13 cellular contexts compared by ENCODE assay signal in the genomic region with DNA sequence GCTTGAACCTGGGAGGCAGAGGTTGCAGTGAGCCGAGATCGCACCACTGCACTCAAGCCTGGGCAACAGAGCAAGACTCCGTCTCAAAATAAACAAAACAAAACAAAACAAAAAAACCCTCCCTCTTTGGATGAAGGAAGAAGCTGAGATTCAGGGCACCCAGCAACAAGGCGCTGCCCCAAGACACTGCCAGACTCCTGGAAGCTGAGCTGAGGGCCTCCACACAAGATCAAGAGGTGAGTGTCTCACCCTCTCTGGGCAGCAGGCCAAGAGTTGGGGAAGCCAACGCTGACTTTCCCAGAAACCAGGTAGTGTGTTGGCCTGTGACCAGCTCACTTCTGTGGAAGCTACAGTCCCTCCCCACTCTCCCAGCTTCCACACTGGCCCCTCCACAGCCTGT. TPM values are rescaled to one million over a fixed set of nuclear protein-coding genes. Genes with fewer than 3 reads are reported as not detected.
DNase-seq lines count a peak whose midpoint lies in the region; ATAC-seq, FAIRE-seq and TF ChIP-seq lines count a peak whose summit lies in the region.
"Had no signal": no experiment of that assay in that cellular context is flagged by ENCODE, and none has a peak within 500 bp of the region (broad histone marks: within the 10 kb centered on the region; RNA-seq: fewer than 3 reads in every experiment).

No MANE protein-coding gene starts in this region.

- SMC1A ChIA-PET in GM12878 (lab: Charles Lee; ENCODE audit: uncharacterized antibody, unreplicated experiment): interaction anchor here (0.9 to 7.9 kb wide), 6 partner anchors 8 to 199 kb away, joined by 3 to 68 read pairs (median 4); no protein-coding TSS in a partner anchor

- peaks cover 65% of the 10 kb centered on the region for H3K4me1 ChIP-seq in GM12878 (ENCODE audit: control insufficient read depth, insufficient read depth, low read length)
- peaks cover 0 to 89% (median 49%) of the 10 kb centered on the region in 6 donors for H3K4me1 ChIP-seq in spleen
- no peaks in the 10 kb centered on the region for H3K4me1 ChIP-seq in HAP-1

- in situ Hi-C loops in GM12878 (cut with MboI) (no loop called here), HAP-1 (cut with MboI; ENCODE audit: low sequenced_read_pairs) (no loop called here)

- no peaks in the 10 kb centered on the region for H3K36me3 ChIP-seq in GM12878 (ENCODE audit: control insufficient read depth in 2 of 2, insufficient read depth in 2 of 2, low read length in 1 of 2)
- peaks cover 0 to 4% (median 0%) of the 10 kb centered on the region in 6 donors for H3K36me3 ChIP-seq in spleen
- no peaks in the 10 kb centered on the region for H3K36me3 ChIP-seq in HAP-1 (replicated peaks)
- H3K36me3 ChIP-seq: brain microvascular endothelial cell had no signal

- no peaks in the 10 kb centered on the region for H3K79me2 ChIP-seq in GM12878 (ENCODE audit: control insufficient read depth, insufficient read depth, low read length)

- H3K36me3 Mint-ChIP-seq in activated CD4-positive, alpha-beta T cell treated with anti-CD3 and anti-CD28 coated beads, Interleukin-2, amount 10 ng/mL, durations not matched to agents 7 days and 5 days (ENCODE audit: low read depth): no peaks in the 10 kb centered on the region

- POLR2A ChIA-PET in activated CD4-positive, alpha-beta T cell treated with anti-CD3 and anti-CD28 coated beads, Interleukin-2, amount 10 ng/mL, durations not matched to agents 7 days and 5 days (lab: Charles Lee): interaction anchor here (0.7 kb wide), 1 partner anchor 13 kb away, joined by 4 read pairs; no protein-coding TSS in a partner anchor
- POLR2A ChIA-PET in GM12878 (lab: Charles Lee): interaction anchor here (0.6 to 5.5 kb wide), 6 partner anchors 8 to 264 kb away, joined by 3 to 48 read pairs (median 6); a partner anchor contains a TSS

- WGBS in GM12878 (ENCODE audit: insufficient coverage, insufficient replicate concordance, low lambda C conversion rate, missing lambda C conversion rate): 37% methylated on average over 5 of the region's 5 CpGs
- WGBS in spleen, 5 donors: 60 to 69% (median 60%) methylated on average over 5 of the region's 5 CpGs

- no peak for TF ChIP-seq EP300 in GM12878 (IDR thresholded peaks at IDR 0.05; ENCODE audit: borderline replicate concordance in 1 of 2, control insufficient read depth in 1 of 2, low read depth in 2 of 2, low read length in 2 of 2)

- H3K4me3 ChIP-seq in GM12878 (no peak overlapping the region), spleen (no peak overlapping the region), HAP-1 (no peak overlapping the region)
- H3K4me3 ChIP-seq: smooth muscle cell had no signal

- H3K27me3 Mint-ChIP-seq in activated CD4-positive, alpha-beta T cell treated with anti-CD3 and anti-CD28 coated beads, Interleukin-2, amount 10 ng/mL, durations not matched to agents 7 days and 5 days: no peaks in the 10 kb centered on the region

- no peaks in the 10 kb centered on the region for H3K27me3 ChIP-seq in GM12878 (replicated peaks in 1 of 2; ENCODE audit: control insufficient read depth in 2 of 2, insufficient read depth in 2 of 2, low read length in 1 of 2)
- no peaks in the 10 kb centered on the region for H3K27me3 ChIP-seq in spleen (replicated peaks in 1 of 7)
- H3K27me3 ChIP-seq in HAP-1 (ENCODE audit: low read depth): no peaks in the 10 kb centered on the region
- H3K27me3 ChIP-seq: brain microvascular endothelial cell had no signal

- peaks cover 28% of the 10 kb centered on the region for H3K4me1 Mint-ChIP-seq in activated CD4-positive, alpha-beta T cell treated with anti-CD3 and anti-CD28 coated beads, Interleukin-2, amount 10 ng/mL, durations not matched to agents 7 days and 5 days
- H3K4me1 Mint-ChIP-seq: nephron had no signal

- no peak overlapping the region for H3K27ac Mint-ChIP-seq in activated CD4-positive, alpha-beta T cell treated with anti-CD3 and anti-CD28 coated beads, Interleukin-2, amount 10 ng/mL, durations not matched to agents 7 days and 5 days
- H3K27ac Mint-ChIP-seq: nephron; T-helper 1 cell treated with Interleukin-12 subunit alpha and Interleukin-12 subunit beta and Interleukin-4 antibody, amounts not matched to agents 30 μg/mL and 1 μg/mL, for 36 hours had no signal

- TF ChIP-seq CTCF in GM12878 (IDR thresholded peaks at IDR 0.05 in 2 of 3, conservative IDR thresholded peaks at IDR 0.05 in 1 of 3; ENCODE audit: control insufficient read depth in 2 of 3, extremely low read depth in 1 of 3, insufficient read depth in 1 of 3, low read depth in 3 of 3, low read length in 3 of 3): no peak
- no peak for TF ChIP-seq CTCF in spleen (IDR thresholded peaks at IDR 0.05 in 8 of 11, conservative IDR thresholded peaks at IDR 0.05 in 3 of 11)

- CTCF ChIA-PET in activated CD4-positive, alpha-beta T cell treated with anti-CD3 and anti-CD28 coated beads, Interleukin-2, amount 10 ng/mL, durations not matched to agents 7 days and 5 days (lab: Charles Lee): interaction anchor here (1.3 kb wide), 1 partner anchor 10 kb away, joined by 4 read pairs; no protein-coding TSS in a partner anchor
- CTCF ChIA-PET in GM12878 (lab: Yijun Ruan, JAX): interaction anchor here (0.7 to 1.7 kb wide), 7 partner anchors 14 to 219 kb away, joined by 3 to 7 read pairs (median 4); no protein-coding TSS in a partner anchor

- no peak overlapping the region for H3K9ac ChIP-seq in GM12878 (ENCODE audit: control insufficient read depth, insufficient read depth, low read length)

- FAIRE-seq in GM12878 (lab: Jason Lieb, UNC): no peak

- no peaks in the 10 kb centered on the region for H4K20me1 ChIP-seq in GM12878 (ENCODE audit: control insufficient read depth, insufficient read depth)

- intact Hi-C loops in GM12878 (cut with micrococcal nuclease; ENCODE audit: unreplicated experiment) (no loop called here), spleen (cut with DNase I; ENCODE audit: low total_unique reads) (no loop called here)

- DNase-seq in activated CD4-positive, alpha-beta T cell treated with anti-CD3 and anti-CD28 coated beads for 48 hours: peak; percentile 57
- DNase-seq in activated CD4-positive, alpha-beta T cell treated with anti-CD3 and anti-CD28 coated beads, Interleukin-2, amount 10 ng/mL, durations not matched to agents 7 days and 5 days: no peak
- DNase-seq in NCI-H1105 (lab: John Stamatoyannopoulos, UW) (peak; percentile 23), GM12878 (ENCODE audit: low read depth, low spot score) (no peak), spleen (peak; percentile 80), HAP-1 (ENCODE audit: low spot score in 2 of 2) (no peak), Ammon's horn (ENCODE audit: low spot score) (no peak)
- DNase-seq: brain microvascular endothelial cell, erythroblast had no signal

- H3K4me3 Mint-ChIP-seq in activated CD4-positive, alpha-beta T cell treated with anti-CD3 and anti-CD28 coated beads, Interleukin-2, amount 10 ng/mL, durations not matched to agents 7 days and 5 days: no peak overlapping the region
- H3K4me3 Mint-ChIP-seq: nephron; T-helper 1 cell treated with Interleukin-12 subunit alpha and Interleukin-12 subunit beta and Interleukin-4 antibody, amounts not matched to agents 30 μg/mL and 1 μg/mL, for 36 hours had no signal

- 0 out of 2 replicates have a peak overlapping the region, but pooled peaks have one; percentile 47 for H3K4me2 ChIP-seq in GM12878 (ENCODE audit: control insufficient read depth, insufficient read depth)
- H3K4me2 ChIP-seq: smooth muscle cell had no signal

- ATAC-seq in GM12878 (no peak), HG03039 (IDR thresholded peaks at IDR 0.05; ENCODE audit: unreplicated experiment) (no peak)

- RAD21 ChIA-PET in GM12878 (lab: Charles Lee; ENCODE audit: unreplicated experiment): interaction anchor here (0.9 to 4.4 kb wide), 5 partner anchors 17 to 199 kb away, joined by 3 to 21 read pairs (median 5); no protein-coding TSS in a partner anchor

- H3K9me3 ChIP-seq in GM12878 (replicated peaks; ENCODE audit: control insufficient read depth, insufficient read depth, low read length): no peaks in the 10 kb centered on the region
- H3K9me3 ChIP-seq in spleen: no peaks in the 10 kb centered on the region
- H3K9me3 ChIP-seq in HAP-1: no peaks in the 10 kb centered on the region

- H3K27ac ChIP-seq in GM12878 (ENCODE audit: control insufficient read depth, insufficient read depth) (peak overlapping the region; percentile 57; the same call in 1 of the 2 replicates), spleen (peak overlapping the region in 6 of 8 donors; percentile 10 to 99 (median 96))
- H3K27ac ChIP-seq: brain microvascular endothelial cell had no signal

- no peak for TF ChIP-seq RAD21 in GM12878 (IDR thresholded peaks at IDR 0.05; ENCODE audit: insufficient read depth, low read depth, low read length)

- no peak overlapping the region for H2AFZ ChIP-seq in GM12878 (ENCODE audit: control insufficient read depth, low read depth, low read length)

- no peak for TF ChIP-seq POLR2A in GM12878 (IDR thresholded peaks at IDR 0.05; ENCODE audit: low read depth, low read length)
- no peak for TF ChIP-seq POLR2A in spleen (IDR thresholded peaks at IDR 0.05)

- no peaks in the 10 kb centered on the region for H3K9me3 Mint-ChIP-seq in activated CD4-positive, alpha-beta T cell treated with anti-CD3 and anti-CD28 coated beads, Interleukin-2, amount 10 ng/mL, durations not matched to agents 7 days and 5 days
- H3K9me3 Mint-ChIP-seq: nephron; T-helper 1 cell treated with Interleukin-12 subunit alpha and Interleukin-12 subunit beta and Interleukin-4 antibody, amounts not matched to agents 30 μg/mL and 1 μg/mL, for 36 hours had no signal

- BruUV-seq in GM12878 (replicated peaks; lab: Mats Ljungman, UMichigan): no TSS peak

RNA-seq across cellular contexts. Expression of a gene that starts 3.7 kb away (rescaled TPM):
- not detected for total RNA-seq in activated CD4-positive, alpha-beta T cell treated with anti-CD3 and anti-CD28 coated beads, Interleukin-2, amount 10 ng/mL, durations not matched to agents 7 days and 5 days
- not detected in 2 replicates for total RNA-seq in GM12878 (2013; cell fraction: nucleolus; rRNA removed)
- total RNA-seq in GM12878 (2014; rRNA removed) (0.44 and 0.62 TPM in 2 replicates), GM12878 (2014; rRNA removed; fragmentation: Illumina TruSeq; extraction: Trizol) (0.36 and 0.41 TPM in 2 replicates), GM12878 (2021) (0.40 and 0.54 TPM in 2 replicates), spleen (100 to 1,000 TPM; 292 to 747 (median 403) TPM)
- not detected for polyA plus RNA-seq in GM12878 (2011; ENCODE audit: low read depth)
- polyA plus RNA-seq in GM12878 (2011; rRNA removed) (not detected in 2 replicates), GM12878 (2014; fragmentation: Illumina TruSeq; extraction: Trizol) (0.78 TPM in 1 of 2 replicates, not detected in the other), GM12878 (2014; fragmentation: Nextera tagmentation; extraction: Ambion mirVana) (under 1 TPM in 1 of 2 experiments, not detected in 1; 0.33 TPM), GM12878 (2014; rRNA removed) (1.4 and 2.4 TPM in 2 replicates), GM12878 (2016; fragmentation: Nextera tagmentation; extraction: Ambion mirVana) (under 1 TPM; 0.54 to 0.62 TPM), spleen (100 to 1,000 TPM; 281 to 446 (median 285) TPM)
- polyA plus RNA-seq in GM12878 (2011; cell fraction: cytosol; rRNA removed): 0.27 TPM in 1 of 2 replicates, not detected in the other
- not detected in 2 replicates for polyA plus RNA-seq in GM12878 (2011; cell fraction: nucleus; rRNA removed)
- polyA plus RNA-seq in GM12878 (2012): not detected in 2 replicates
- not detected in 2 replicates for polyA minus RNA-seq in GM12878 (2011; rRNA and poly(A)+ RNA removed)
- not detected in 2 replicates for polyA minus RNA-seq in GM12878 (2011; cell fraction: cytosol; rRNA and poly(A)+ RNA removed)
- not detected in 2 replicates for polyA minus RNA-seq in GM12878 (2011; cell fraction: nucleus; rRNA and poly(A)+ RNA removed)
- total RNA-seq: smooth muscle cell had no signal
- polyA plus RNA-seq: smooth muscle cell had no signal

RNA-seq across cellular contexts. Expression of a gene that starts 9.5 kb away (rescaled TPM):
- total RNA-seq in activated CD4-positive, alpha-beta T cell treated with anti-CD3 and anti-CD28 coated beads, Interleukin-2, amount 10 ng/mL, durations not matched to agents 7 days and 5 days: 100 to 1,000 TPM; 117 to 137 TPM
- total RNA-seq in GM12878 (2013; cell fraction: nucleolus; rRNA removed): 2.4 and 3.4 TPM in 2 replicates
- 27.3 and 33.3 TPM in 2 replicates for total RNA-seq in GM12878 (2014; rRNA removed)
- total RNA-seq in GM12878 (2014; rRNA removed; fragmentation: Illumina TruSeq; extraction: Trizol): 25.5 and 26.1 TPM in 2 replicates
- total RNA-seq in GM12878 (2021): 28.6 and 30.7 TPM in 2 replicates
- 203 TPM for polyA plus RNA-seq in GM12878 (2011; ENCODE audit: low read depth)
- 9.8 and 13.3 TPM in 2 replicates for polyA plus RNA-seq in GM12878 (2011; rRNA removed)
- polyA plus RNA-seq in GM12878 (2011; cell fraction: cytosol; rRNA removed): 33.0 and 45.1 TPM in 2 replicates
- 9.7 and 15.3 TPM in 2 replicates for polyA plus RNA-seq in GM12878 (2011; cell fraction: nucleus; rRNA removed)
- polyA plus RNA-seq in GM12878 (2012): 51.7 and 80.9 TPM in 2 replicates
- 3.0 and 7.5 TPM in 2 replicates for polyA plus RNA-seq in GM12878 (2014; fragmentation: Illumina TruSeq; extraction: Trizol)
- polyA plus RNA-seq in GM12878 (2014; fragmentation: Nextera tagmentation; extraction: Ambion mirVana): 10 to 100 TPM; 34.0 to 40.4 TPM
- polyA plus RNA-seq in GM12878 (2014; rRNA removed): 79.6 and 82.0 TPM in 2 replicates
- polyA plus RNA-seq in GM12878 (2016; fragmentation: Nextera tagmentation; extraction: Ambion mirVana): 10 to 100 TPM; 41.9 to 48.2 TPM
- 23.0 and 67.9 TPM in 2 replicates for polyA minus RNA-seq in GM12878 (2011; rRNA and poly(A)+ RNA removed)
- 10.2 and 17.3 TPM in 2 replicates for polyA minus RNA-seq in GM12878 (2011; cell fraction: cytosol; rRNA and poly(A)+ RNA removed)
- polyA minus RNA-seq in GM12878 (2011; cell fraction: nucleus; rRNA and poly(A)+ RNA removed): 3.0 and 7.3 TPM in 2 replicates
- 10 to 100 TPM; 31.5 to 80.4 (median 58.2) TPM for total RNA-seq in spleen
- polyA plus RNA-seq in spleen: 100 to 1,000 TPM; 119 to 130 (median 122) TPM

RNA-seq across cellular contexts. Expression of a gene that starts 11.4 kb away (rescaled TPM):
- 10 to 100 TPM; 36.9 to 47.5 TPM for total RNA-seq in activated CD4-positive, alpha-beta T cell treated with anti-CD3 and anti-CD28 coated beads, Interleukin-2, amount 10 ng/mL, durations not matched to agents 7 days and 5 days
- total RNA-seq in GM12878 (2013; cell fraction: nucleolus; rRNA removed): 84.8 and 94.2 TPM in 2 replicates
- total RNA-seq in GM12878 (2014; rRNA removed): 32.0 and 36.3 TPM in 2 replicates
- total RNA-seq in GM12878 (2014; rRNA removed; fragmentation: Illumina TruSeq; extraction: Trizol): 13.4 and 13.8 TPM in 2 replicates
- total RNA-seq in GM12878 (2021): 30.3 and 36.9 TPM in 2 replicates
- 30.6 TPM for polyA plus RNA-seq in GM12878 (2011; ENCODE audit: low read depth)
- polyA plus RNA-seq in GM12878 (2011; rRNA removed): 5.9 and 12.3 TPM in 2 replicates
- polyA plus RNA-seq in GM12878 (2011; cell fraction: cytosol; rRNA removed): 19.8 and 22.3 TPM in 2 replicates
- 130 and 132 TPM in 2 replicates for polyA plus RNA-seq in GM12878 (2011; cell fraction: nucleus; rRNA removed)
- polyA plus RNA-seq in GM12878 (2012): 28.7 and 39.4 TPM in 2 replicates
- polyA plus RNA-seq in GM12878 (2014; fragmentation: Illumina TruSeq; extraction: Trizol): 18.0 and 25.1 TPM in 2 replicates
- 1 to 10 TPM; 3.0 to 3.8 TPM for polyA plus RNA-seq in GM12878 (2014; fragmentation: Nextera tagmentation; extraction: Ambion mirVana)
- 46.7 and 53.3 TPM in 2 replicates for polyA plus RNA-seq in GM12878 (2014; rRNA removed)
- 10 to 100 TPM; 16.6 to 19.5 TPM for polyA plus RNA-seq in GM12878 (2016; fragmentation: Nextera tagmentation; extraction: Ambion mirVana)
- 15.9 and 34.7 TPM in 2 replicates for polyA minus RNA-seq in GM12878 (2011; rRNA and poly(A)+ RNA removed)
- 9.9 and 10.3 TPM in 2 replicates for polyA minus RNA-seq in GM12878 (2011; cell fraction: cytosol; rRNA and poly(A)+ RNA removed)
- 56.5 and 78.1 TPM in 2 replicates for polyA minus RNA-seq in GM12878 (2011; cell fraction: nucleus; rRNA and poly(A)+ RNA removed)
- total RNA-seq in spleen: 10 to 100 TPM; 19.6 to 57.5 (median 30.3) TPM
- polyA plus RNA-seq in spleen: 10 to 100 TPM; 12.6 to 19.7 (median 18.1) TPM

RNA-seq across cellular contexts. Expression of a gene that starts 24.4 kb away (rescaled TPM):
- total RNA-seq in activated CD4-positive, alpha-beta T cell treated with anti-CD3 and anti-CD28 coated beads, Interleukin-2, amount 10 ng/mL, durations not matched to agents 7 days and 5 days: 10 to 100 TPM; 12.3 to 13.5 TPM
- total RNA-seq in GM12878 (2013; cell fraction: nucleolus; rRNA removed): 1.0 TPM in 2 replicates
- 0.76 and 2.0 TPM in 2 replicates for total RNA-seq in GM12878 (2014; rRNA removed)
- 0.28 and 0.54 TPM in 2 replicates for total RNA-seq in GM12878 (2014; rRNA removed; fragmentation: Illumina TruSeq; extraction: Trizol)
- total RNA-seq in GM12878 (2021): 5.8 and 7.3 TPM in 2 replicates
- 1.4 TPM for polyA plus RNA-seq in GM12878 (2011; ENCODE audit: low read depth)
- 0.05 TPM in 1 of 2 replicates, not detected in the other for polyA plus RNA-seq in GM12878 (2011; rRNA removed)
- 0.06 and 0.12 TPM in 2 replicates for polyA plus RNA-seq in GM12878 (2011; cell fraction: cytosol; rRNA removed)
- 0.21 and 0.53 TPM in 2 replicates for polyA plus RNA-seq in GM12878 (2011; cell fraction: nucleus; rRNA removed)
- 3.6 and 3.9 TPM in 2 replicates for polyA plus RNA-seq in GM12878 (2012)
- polyA plus RNA-seq in GM12878 (2014; fragmentation: Illumina TruSeq; extraction: Trizol): 2.1 and 3.2 TPM in 2 replicates
- under 1 TPM in 1 of 2 experiments, not detected in 1; 0.02 TPM for polyA plus RNA-seq in GM12878 (2014; fragmentation: Nextera tagmentation; extraction: Ambion mirVana)
- polyA plus RNA-seq in GM12878 (2014; rRNA removed): 2.6 and 6.6 TPM in 2 replicates
- polyA plus RNA-seq in GM12878 (2016; fragmentation: Nextera tagmentation; extraction: Ambion mirVana): 1 to 10 TPM; 1.6 to 2.6 TPM
- 0.31 TPM in 1 of 2 replicates, not detected in the other for polyA minus RNA-seq in GM12878 (2011; rRNA and poly(A)+ RNA removed)
- polyA minus RNA-seq in GM12878 (2011; cell fraction: cytosol; rRNA and poly(A)+ RNA removed): not detected in 2 replicates
- 0.38 and 0.73 TPM in 2 replicates for polyA minus RNA-seq in GM12878 (2011; cell fraction: nucleus; rRNA and poly(A)+ RNA removed)
- total RNA-seq in spleen: 10 to 100 TPM in 4 of 7 donors, 1 to 10 TPM in 3; 7.8 to 18.2 (median 11.5) TPM
- 1 to 10 TPM in 2 of 3 donors, under 1 TPM in 1; 0.76 to 8.0 (median 1.2) TPM for polyA plus RNA-seq in spleen

RNA-seq across cellular contexts. Expression of a gene that starts 43.4 kb away (rescaled TPM):
- total RNA-seq in activated CD4-positive, alpha-beta T cell treated with anti-CD3 and anti-CD28 coated beads, Interleukin-2, amount 10 ng/mL, durations not matched to agents 7 days and 5 days: under 1 TPM; 0.42 to 0.79 TPM
- 0.23 and 0.47 TPM in 2 replicates for total RNA-seq in GM12878 (2013; cell fraction: nucleolus; rRNA removed)
- total RNA-seq in GM12878 (2014; rRNA removed): 1.0 and 1.9 TPM in 2 replicates
- 0.45 TPM in 1 of 2 replicates, not detected in the other for total RNA-seq in GM12878 (2014; rRNA removed; fragmentation: Illumina TruSeq; extraction: Trizol)
- 0.51 and 1.5 TPM in 2 replicates for total RNA-seq in GM12878 (2021)
- 1.2 TPM for polyA plus RNA-seq in GM12878 (2011; ENCODE audit: low read depth)
- polyA plus RNA-seq in GM12878 (2011; rRNA removed): 1.3 and 2.2 TPM in 2 replicates
- polyA plus RNA-seq in GM12878 (2011; cell fraction: cytosol; rRNA removed): 1.5 and 1.8 TPM in 2 replicates
- polyA plus RNA-seq in GM12878 (2011; cell fraction: nucleus; rRNA removed): 5.1 and 5.7 TPM in 2 replicates
- 1.5 and 1.7 TPM in 2 replicates for polyA plus RNA-seq in GM12878 (2012)
- 0.91 TPM in 1 of 2 replicates, not detected in the other for polyA plus RNA-seq in GM12878 (2014; fragmentation: Illumina TruSeq; extraction: Trizol)
- under 1 TPM in 1 of 2 experiments, not detected in 1; 0.07 TPM for polyA plus RNA-seq in GM12878 (2014; fragmentation: Nextera tagmentation; extraction: Ambion mirVana)
- polyA plus RNA-seq in GM12878 (2014; rRNA removed): 0.62 and 0.83 TPM in 2 replicates
- polyA plus RNA-seq in GM12878 (2016; fragmentation: Nextera tagmentation; extraction: Ambion mirVana): 1 to 10 TPM; 1.2 to 1.8 TPM
- polyA minus RNA-seq in GM12878 (2011; rRNA and poly(A)+ RNA removed): 1.3 and 6.9 TPM in 2 replicates
- polyA minus RNA-seq in GM12878 (2011; cell fraction: cytosol; rRNA and poly(A)+ RNA removed): 1.3 and 1.5 TPM in 2 replicates
- polyA minus RNA-seq in GM12878 (2011; cell fraction: nucleus; rRNA and poly(A)+ RNA removed): 1.7 and 1.9 TPM in 2 replicates
- 1 to 10 TPM in 3 of 7 donors, under 1 TPM in 2, not detected in 2; 0.57 to 3.6 (median 1.1) TPM for total RNA-seq in spleen
- polyA plus RNA-seq in spleen: 1 to 10 TPM in 2 of 3 donors, under 1 TPM in 1; 0.99 to 2.6 (median 2.4) TPM

Comparison
In these comparisons a context has a peak if more than half of its experiments do, and no peak if none do; other contexts are left out.
1. DNase-seq: peak in activated CD4-positive, alpha-beta T cell treated with anti-CD3 and anti-CD28 coated beads for 48 hours (single experiment), NCI-H1105 (single experiment) and spleen (single experiment); none in activated CD4-positive, alpha-beta T cell treated with anti-CD3 and anti-CD28 coated beads, Interleukin-2, amount 10 ng/mL, durations not matched to agents 7 days and 5 days (single experiment), GM12878 (single experiment), HAP-1 (0 of 2) and Ammon's horn (single experiment).
2. RNA of a gene that starts 3.7 kb away (total RNA-seq): 292 to 747 TPM in spleen; 0.36 to 0.62 TPM in GM12878 and not detected in activated CD4-positive, alpha-beta T cell treated with anti-CD3 and anti-CD28 coated beads, Interleukin-2, amount 10 ng/mL, durations not matched to agents 7 days and 5 days; every median in the first group is over 100 times any median in the second.